Comparison of ENCODE assay signal across 18 cellular contexts in genomic region chr15:50137893-50138292, GRCh38. TPM values are rescaled to one million over a fixed set of nuclear protein-coding genes. Genes with fewer than 3 reads are reported as not detected.
A peak's percentile ranks its signal among the peaks of the same experiment; 100 is the strongest.
DNase-seq lines count a peak whose midpoint lies in the region; TF ChIP-seq lines count a peak whose summit lies in the region.
"Had no signal": no experiment of that assay in that cellular context is flagged by ENCODE, and none has a peak within 500 bp of the region (broad histone marks: within the 10 kb centered on the region; RNA-seq: fewer than 3 reads in every experiment).

No MANE protein-coding gene starts in this region.

- WGBS in smooth muscle cell (ENCODE audit: low lambda C conversion rate): 98% methylated on average over 2 of the region's 2 CpGs

- no peaks in the 10 kb centered on the region for H3K9me3 Mint-ChIP-seq in activated naive CD4-positive, alpha-beta T cell treated with anti-CD3 and anti-CD28 coated beads for 36 hours

- no peak overlapping the region for H2AFZ ChIP-seq in smooth muscle cell (ENCODE audit: low read depth)
- no peak overlapping the region for H2AFZ ChIP-seq in MM.1S (ENCODE audit: low read length)

- no peak for DNase-seq in activated naive CD4-positive, alpha-beta T cell treated with anti-CD3 and anti-CD28 coated beads for 36 hours
- DNase-seq in activated naive CD4-positive, alpha-beta T cell treated with anti-CD3 and anti-CD28 coated beads, Interleukin-2, amount 50 U/mL, for 16 hours: no peak
- DNase-seq in M059J (ENCODE audit: low read depth) (peak; percentile 45), astrocyte of the spinal cord (ENCODE audit: low read depth, low spot score) (no peak), smooth muscle cell (lab: John Stamatoyannopoulos, UW; ENCODE audit: unreplicated experiment) (no peak), MM.1S (no peak), GM10266 (ENCODE audit: extremely low spot score) (no peak), GOT3 (lab: John Stamatoyannopoulos, UW) (no peak)
- DNase-seq: left ventricle myocardium inferior, NCI-H1930, NCI-H446 treated with DMSO at 0.1 percent for 48 hours, occipital lobe, right lobe of liver, RPMI8226, upper lobe of right lung had no signal

- CTCF ChIA-PET in activated naive CD4-positive, alpha-beta T cell treated with anti-CD3 and anti-CD28 coated beads for 36 hours (lab: Charles Lee): interaction anchor here (0.6 to 1.0 kb wide), 5 partner anchors 13 to 1352 kb away, joined by 3 to 4 read pairs (median 3); no protein-coding TSS in a partner anchor

- no peaks in the 10 kb centered on the region for H3K9me2 ChIP-seq in MM.1S (replicated peaks; ENCODE audit: insufficient read depth, low read length)

- H3K36me3 ChIP-seq in smooth muscle cell (ENCODE audit: low read depth): no peaks in the 10 kb centered on the region
- H3K36me3 ChIP-seq in MM.1S (replicated peaks; ENCODE audit: insufficient read depth, low read length): no peaks in the 10 kb centered on the region
- H3K36me3 ChIP-seq: cardiac muscle cell, left ventricle myocardium inferior, right lobe of liver, upper lobe of right lung had no signal

- H3K9me3 ChIP-seq in smooth muscle cell (replicated peaks; ENCODE audit: low read depth) (no peaks in the 10 kb centered on the region), MM.1S (replicated peaks; ENCODE audit: insufficient read depth, low read length) (no peaks in the 10 kb centered on the region)
- H3K9me3 ChIP-seq: left ventricle myocardium inferior, right lobe of liver, upper lobe of right lung had no signal

- H3K27ac ChIP-seq in smooth muscle cell (ENCODE audit: low read depth): peak overlapping the region; percentile 16
- H3K27ac ChIP-seq in MM.1S (ENCODE audit: low read length): no peak overlapping the region
- H3K27ac ChIP-seq: cardiac muscle cell, left ventricle myocardium inferior, right lobe of liver, upper lobe of right lung, VCaP had no signal

- H3K27me3 Mint-ChIP-seq in activated naive CD4-positive, alpha-beta T cell treated with anti-CD3 and anti-CD28 coated beads for 36 hours (ENCODE audit: low read depth): no peaks in the 10 kb centered on the region

- intact Hi-C loops in activated naive CD4-positive, alpha-beta T cell treated with anti-CD3 and anti-CD28 coated beads for 36 hours (cut with micrococcal nuclease): loop anchor here (1.0 to 10.0 kb wide), 10 partner anchors 20 to 1877 kb away; partner anchors contain the start of genes COPS2, DTWD1, DUT and EID1

- no peak overlapping the region for H3K4me2 ChIP-seq in smooth muscle cell
- H3K4me2 ChIP-seq in MM.1S (ENCODE audit: low read depth, low read length): no peak overlapping the region

- H3K27me3 ChIP-seq in smooth muscle cell (ENCODE audit: low read depth): no peaks in the 10 kb centered on the region
- H3K27me3 ChIP-seq in MM.1S (replicated peaks; ENCODE audit: insufficient read depth, low read length): no peaks in the 10 kb centered on the region
- H3K27me3 ChIP-seq: cardiac muscle cell, right lobe of liver, upper lobe of right lung had no signal

- H3K4me3 Mint-ChIP-seq in activated naive CD4-positive, alpha-beta T cell treated with anti-CD3 and anti-CD28 coated beads for 36 hours: no peak overlapping the region

- peak; percentile 4 for TF ChIP-seq CTCF in astrocyte of the spinal cord (IDR thresholded peaks at IDR 0.05; ENCODE audit: low read depth, low read length)
- no peak for TF ChIP-seq CTCF in smooth muscle cell (IDR thresholded peaks at IDR 0.05; ENCODE audit: borderline replicate concordance, insufficient read depth, poor library complexity, severe bottlenecking)
- TF ChIP-seq CTCF in MM.1S (IDR thresholded peaks at IDR 0.05; ENCODE audit: low read length): no peak
- no peak for TF ChIP-seq CTCF in GM10266 (IDR thresholded peaks at IDR 0.05; ENCODE audit: control insufficient read depth, insufficient read depth, low read depth, missing control alignments)

- H3K27ac Mint-ChIP-seq in activated naive CD4-positive, alpha-beta T cell treated with anti-CD3 and anti-CD28 coated beads for 36 hours: peak overlapping the region; percentile 92

- H3K4me1 ChIP-seq in smooth muscle cell (ENCODE audit: low read depth) (no peaks in the 10 kb centered on the region), MM.1S (ENCODE audit: low read length) (0 out of 2 replicates have a peak, but pooled peaks cover 4% of the 10 kb centered on the region)
- H3K4me1 ChIP-seq: right lobe of liver had no signal

- in situ Hi-C loops in astrocyte of the spinal cord (cut with HindIII; ENCODE audit: low sequenced_read_pairs): no loop called here

- H3K79me2 ChIP-seq in smooth muscle cell (ENCODE audit: low read depth) (no peaks in the 10 kb centered on the region), MM.1S (ENCODE audit: low read length) (no peaks in the 10 kb centered on the region)

- peaks cover 50% of the 10 kb centered on the region for H3K4me1 Mint-ChIP-seq in activated naive CD4-positive, alpha-beta T cell treated with anti-CD3 and anti-CD28 coated beads for 36 hours (ENCODE audit: low read depth)

- H3F3A ChIP-seq in smooth muscle cell (ENCODE audit: low read depth) (peaks cover 14% of the 10 kb centered on the region), MM.1S (ENCODE audit: insufficient read depth, low read length) (no peaks in the 10 kb centered on the region)

- no peaks in the 10 kb centered on the region for H4K20me1 ChIP-seq in smooth muscle cell (ENCODE audit: low read depth)
- no peaks in the 10 kb centered on the region for H4K20me1 ChIP-seq in MM.1S (ENCODE audit: insufficient read depth, low read length)

- H3K4me3 ChIP-seq in astrocyte of the spinal cord (ENCODE audit: low read depth, low read length): no peak overlapping the region
- H3K4me3 ChIP-seq in smooth muscle cell: no peak overlapping the region
- H3K4me3 ChIP-seq in MM.1S (ENCODE audit: low read length): no peak overlapping the region
- H3K4me3 ChIP-seq: cardiac muscle cell, left ventricle myocardium inferior, right lobe of liver, upper lobe of right lung had no signal

- H3K9ac ChIP-seq in smooth muscle cell (ENCODE audit: low read depth) (no peak overlapping the region), MM.1S (ENCODE audit: low read length) (no peak overlapping the region)

- no peaks in the 10 kb centered on the region for H3K36me3 Mint-ChIP-seq in activated naive CD4-positive, alpha-beta T cell treated with anti-CD3 and anti-CD28 coated beads for 36 hours (ENCODE audit: low read depth)

RNA-seq across cellular contexts. Expression of gene ATP8B4, which starts 18.9 kb away (rescaled TPM):
- 1 to 10 TPM; 2.0 to 2.9 TPM for total RNA-seq in activated naive CD4-positive, alpha-beta T cell treated with anti-CD3 and anti-CD28 coated beads for 36 hours
- 0.89 and 2.1 TPM in 2 replicates for total RNA-seq in M059J (2014; rRNA removed; shearing (Covaris generic))
- total RNA-seq in smooth muscle cell: 60.5 and 63.9 TPM in 2 replicates
- polyA plus RNA-seq in smooth muscle cell: 21.7 and 25.5 TPM in 2 replicates
- total RNA-seq: epithelial cell of proximal tubule had no signal

RNA-seq across cellular contexts. Expression of gene SLC27A2, which starts 44.1 kb away (rescaled TPM):
- 10 to 100 TPM; 25.2 TPM for total RNA-seq in activated naive CD4-positive, alpha-beta T cell treated with anti-CD3 and anti-CD28 coated beads for 36 hours
- 43.0 and 60.3 TPM in 2 replicates for total RNA-seq in M059J (2014; rRNA removed; shearing (Covaris generic))
- total RNA-seq in smooth muscle cell: 0.31 and 1.6 TPM in 2 replicates
- 0.21 TPM in 1 of 2 replicates, not detected in the other for polyA plus RNA-seq in smooth muscle cell
- total RNA-seq: cardiac muscle cell, left ventricle myocardium inferior had no signal
- polyA plus RNA-seq: cardiac muscle cell had no signal

Comparison
In these comparisons a context has a peak if more than half of its experiments do, and no peak if none do; other contexts are left out.
1. RNA of gene ATP8B4, which starts 18.9 kb away (total RNA-seq): 60.5 to 63.9 TPM in smooth muscle cell; 2.0 to 2.9 TPM in activated naive CD4-positive, alpha-beta T cell treated with anti-CD3 and anti-CD28 coated beads for 36 hours and 0.89 to 2.1 TPM in M059J; every median in the first group is over 10 times any median in the second.
2. RNA of gene SLC27A2, which starts 44.1 kb away (total RNA-seq): 43.0 to 60.3 TPM in M059J and 25.2 TPM in activated naive CD4-positive, alpha-beta T cell treated with anti-CD3 and anti-CD28 coated beads for 36 hours; 0.31 to 1.6 TPM in smooth muscle cell; every median in the first group is over 10 times any median in the second.